1 cellular context compared by ENCODE assay signal in genomic region chr12:110728628-110729027, GRCh38.
TF ChIP-seq lines count a peak whose summit lies in the region.

No MANE protein-coding gene starts in this region.

TF ChIP-seq in GM12878, 131 proteins besides CTCF, POLR2A, EP300 and RAD21:
- TF ChIP-seq SREBF2 (IDR thresholded peaks at IDR 0.05; ENCODE audit: low read length) (no peak), NRF1 (conservative IDR thresholded peaks at IDR 0.05; ENCODE audit: low read depth, low read length) (no peak), MYC (IDR thresholded peaks at IDR 0.05; ENCODE audit: insufficient read depth, insufficient read length, insufficient replicate concordance, low read length, severe bottlenecking) (no peak), PML (IDR thresholded peaks at IDR 0.05; ENCODE audit: low read length) (no peak), ZNF24 (IDR thresholded peaks at IDR 0.05) (no peak), SIN3A (IDR thresholded peaks at IDR 0.05; ENCODE audit: low read depth, low read length) (no peak), RELA (IDR thresholded peaks at IDR 0.05; ENCODE audit: borderline replicate concordance, partially characterized antibody) (no peak), JUND (IDR thresholded peaks at IDR 0.05; ENCODE audit: low read depth, low read length) (no peak), TARDBP (IDR thresholded peaks at IDR 0.05; ENCODE audit: borderline replicate concordance) (no peak), SMARCA5 (IDR thresholded peaks at IDR 0.05) (no peak), ZNF622 (IDR thresholded peaks at IDR 0.05) (no peak), NBN (IDR thresholded peaks at IDR 0.05) (no peak), CEBPB (IDR thresholded peaks at IDR 0.05; ENCODE audit: borderline replicate concordance in 1 of 2, low read depth in 2 of 2, low read length in 2 of 2) (no peak)
